Comparison of ENCODE assay signal across 21 cellular contexts in genomic region chr3:99823723-99824711, GRCh38. TPM values are rescaled to one million over a fixed set of nuclear protein-coding genes. Genes with fewer than 3 reads are reported as not detected.
A peak's percentile ranks its signal among the peaks of the same experiment; 100 is the strongest.
DNase-seq lines count a peak whose midpoint lies in the region; ATAC-seq, FAIRE-seq and TF ChIP-seq lines count a peak whose summit lies in the region.
"Had no signal": no experiment of that assay in that cellular context is flagged by ENCODE, and none has a peak within 500 bp of the region (broad histone marks: within the 10 kb centered on the region; RNA-seq: fewer than 3 reads in every experiment).

No MANE protein-coding gene starts in this region.

- no peaks in the 10 kb centered on the region for H3K36me3 ChIP-seq in esophagus muscularis mucosa
- H3K36me3 ChIP-seq: Peyer's patch, prostate gland, upper lobe of left lung had no signal

- peaks cover 49% of the 10 kb centered on the region for H3K4me1 Mint-ChIP-seq in activated T-cell treated with anti-CD3 and anti-CD28 coated beads, Interleukin-2, amount 50 U/mL, for 24 hours (ENCODE audit: low read depth)
- H3K4me1 Mint-ChIP-seq in T-helper 17 cell = peaks cover 21% of the 10 kb centered on the region

- H3K27me3 ChIP-seq in esophagus muscularis mucosa = no peaks in the 10 kb centered on the region
- H3K27me3 ChIP-seq: Peyer's patch, upper lobe of left lung had no signal

- H3K27ac ChIP-seq in esophagus muscularis mucosa (replicated peaks in 1 of 4) = no peak overlapping the region
- H3K27ac ChIP-seq: A549, Peyer's patch, prostate gland, upper lobe of left lung had no signal

- TF ChIP-seq CTCF in GM13976 (IDR thresholded peaks at IDR 0.05; ENCODE audit: borderline replicate concordance, control extremely low read depth, extremely low read depth, insufficient read depth, missing control alignments) = no peak
- TF ChIP-seq CTCF in esophagus muscularis mucosa (IDR thresholded peaks at IDR 0.05) = no peak

- WGBS in esophagus muscularis mucosa = 89% methylated on average over 14 of the region's 14 CpGs

- no peaks in the 10 kb centered on the region for H3K9me3 Mint-ChIP-seq in activated T-cell treated with anti-CD3 and anti-CD28 coated beads, Interleukin-2, amount 50 U/mL, for 24 hours
- H3K9me3 Mint-ChIP-seq: CD4-positive, CD25-positive, alpha-beta regulatory T cell; stimulated activated naive CD8-positive, alpha-beta T cell treated with anti-CD3 and anti-CD28 coated beads, Interleukin-15, amount 100 ng/mL, for 72 hours had no signal

- DNase-seq in activated T-cell treated with anti-CD3 and anti-CD28 coated beads, Interleukin-2, amount 50 U/mL, for 24 hours = no peak
- no peak for DNase-seq in activated T-cell treated with anti-CD3 and anti-CD28 coated beads, Interleukin-2, amount 50 U/mL, for 48 hours
- DNase-seq in T-helper 17 cell = no peak
- no peak for DNase-seq in NCI-H187 treated with DMSO at 0.1 percent for 48 hours (lab: John Stamatoyannopoulos, UW)
- no peak for DNase-seq in GM13976 (ENCODE audit: low spot score)
- no peak for DNase-seq in esophagus muscularis mucosa (ENCODE audit: extremely low spot score)
- no peak for DNase-seq in Ammon's horn (ENCODE audit: low spot score)
- DNase-seq: activated gamma-delta T cell treated with Interleukin-2 at 50 U/mL for 16 hours; aorta; CD4-positive, CD25-positive, alpha-beta regulatory T cell; H7; MM.1S; NCI-H1930; NCI-H446 treated with DMSO at 0.1 percent for 48 hours; Peyer's patch; stimulated activated naive CD8-positive, alpha-beta T cell treated with anti-CD3 and anti-CD28 coated beads, Interleukin-15, amount 100 ng/mL, for 72 hours; upper lobe of left lung had no signal

- no peak overlapping the region for H3K4me3 ChIP-seq in esophagus muscularis mucosa
- H3K4me3 ChIP-seq: A549, Peyer's patch, prostate gland, upper lobe of left lung had no signal

- intact Hi-C loops in esophagus muscularis mucosa (cut with DNase I) = loop anchor here (10.0 kb wide), 1 partner anchor 511 kb away; the partner anchor contains the start of gene NIT2

- TF ChIP-seq EP300 in esophagus muscularis mucosa (IDR thresholded peaks at IDR 0.05) = no peak

- H3K4me3 Mint-ChIP-seq in activated T-cell treated with anti-CD3 and anti-CD28 coated beads, Interleukin-2, amount 50 U/mL, for 24 hours = no peak overlapping the region
- H3K4me3 Mint-ChIP-seq in T-helper 17 cell = no peak overlapping the region
- H3K4me3 Mint-ChIP-seq: stimulated activated naive CD8-positive, alpha-beta T cell treated with anti-CD3 and anti-CD28 coated beads, Interleukin-15, amount 100 ng/mL, for 72 hours had no signal

- in situ Hi-C loops in GM13976 (cut with MboI; ENCODE audit: low sequenced_read_pairs, unreplicated experiment) = no loop called here

- no peak for ATAC-seq in T-helper 17 cell
- ATAC-seq: stimulated activated naive CD8-positive, alpha-beta T cell treated with anti-CD3 and anti-CD28 coated beads, Interleukin-15, amount 100 ng/mL, for 72 hours had no signal

- peak overlapping the region; percentile 36 for H3K27ac Mint-ChIP-seq in activated T-cell treated with anti-CD3 and anti-CD28 coated beads, Interleukin-2, amount 50 U/mL, for 24 hours
- peak overlapping the region; percentile 90 for H3K27ac Mint-ChIP-seq in T-helper 17 cell

- no peaks in the 10 kb centered on the region for H3K27me3 Mint-ChIP-seq in activated T-cell treated with anti-CD3 and anti-CD28 coated beads, Interleukin-2, amount 50 U/mL, for 24 hours
- no peaks in the 10 kb centered on the region for H3K27me3 Mint-ChIP-seq in T-helper 17 cell
- H3K27me3 Mint-ChIP-seq: CD4-positive, CD25-positive, alpha-beta regulatory T cell; stimulated activated naive CD8-positive, alpha-beta T cell treated with anti-CD3 and anti-CD28 coated beads, Interleukin-15, amount 100 ng/mL, for 72 hours had no signal

- peak; percentile 21 for FAIRE-seq in islet of Langerhans (lab: Jason Lieb, UNC)
- FAIRE-seq: A549, colon had no signal

- peaks cover 48% of the 10 kb centered on the region for H3K36me3 Mint-ChIP-seq in activated T-cell treated with anti-CD3 and anti-CD28 coated beads, Interleukin-2, amount 50 U/mL, for 24 hours (ENCODE audit: low read depth)
- no peaks in the 10 kb centered on the region for H3K36me3 Mint-ChIP-seq in T-helper 17 cell (ENCODE audit: low read depth)
- H3K36me3 Mint-ChIP-seq: CD4-positive, CD25-positive, alpha-beta regulatory T cell had no signal

- H3K4me1 ChIP-seq in esophagus muscularis mucosa = peaks cover 0 to 24% (median 7%) of the 10 kb centered on the region in 4 donors
- H3K4me1 ChIP-seq: prostate gland, upper lobe of left lung had no signal

- H3K9me3 ChIP-seq in T-helper 17 cell (ENCODE audit: control insufficient read depth, low read length, poor library complexity, severe bottlenecking) (no peaks in the 10 kb centered on the region), esophagus muscularis mucosa (no peaks in the 10 kb centered on the region)
- H3K9me3 ChIP-seq: A549, Peyer's patch, prostate gland, upper lobe of left lung had no signal

- no peak for TF ChIP-seq POLR2A in esophagus muscularis mucosa (IDR thresholded peaks at IDR 0.05; ENCODE audit: low read depth)

RNA-seq across cellular contexts. Expression of gene CMSS1, which starts 6.4 kb away (rescaled TPM):
- total RNA-seq in T-helper 17 cell (10 to 100 TPM; 18.9 to 20.4 TPM), esophagus muscularis mucosa (10 to 100 TPM; 11.2 to 16.3 (median 14.1) TPM)
